8 cellular contexts compared by ENCODE assay signal in genomic region chr2:240136671-240137292, GRCh38. TPM values are rescaled to one million over a fixed set of nuclear protein-coding genes. Genes with fewer than 3 reads are reported as not detected.
A peak's percentile ranks its signal among the peaks of the same experiment; 100 is the strongest.
DNase-seq lines count a peak whose midpoint lies in the region; ATAC-seq and TF ChIP-seq lines count a peak whose summit lies in the region.

No MANE protein-coding gene starts in this region.

- H3K4me3 ChIP-seq in gastroesophageal sphincter (peak overlapping the region; percentile 94 to 100), rectal smooth muscle tissue (ENCODE audit: low read length) (peak overlapping the region; percentile 87)

- H3K27ac ChIP-seq in gastroesophageal sphincter: peak overlapping the region in 3 of 4 donors; percentile 76 to 90 (median 84)
- H3K27ac ChIP-seq in rectal smooth muscle tissue (ENCODE audit: low read depth, low read length): peak overlapping the region; percentile 44

- H3K27me3 ChIP-seq in gastroesophageal sphincter: no peaks in the 10 kb centered on the region
- no peaks in the 10 kb centered on the region for H3K27me3 ChIP-seq in rectal smooth muscle tissue (ENCODE audit: control insufficient read depth, insufficient read depth, low read length)

- no peak for TF ChIP-seq CTCF in GM13977 (IDR thresholded peaks at IDR 0.05; ENCODE audit: extremely low read depth, insufficient read depth, missing control alignments)
- no peak for TF ChIP-seq CTCF in gastroesophageal sphincter (IDR thresholded peaks at IDR 0.05)

- H3K9ac ChIP-seq in rectal smooth muscle tissue (ENCODE audit: low read length): no peak overlapping the region

- H3K4me1 ChIP-seq in gastroesophageal sphincter: peaks cover 2 to 27% (median 9%) of the 10 kb centered on the region in 3 donors
- H3K4me1 ChIP-seq in rectal smooth muscle tissue (ENCODE audit: control insufficient read depth, insufficient read depth, low read length): peaks cover 6% of the 10 kb centered on the region

- in situ Hi-C loops in GM13977 (cut with MboI; ENCODE audit: low pct_unique_long_range_greater_than_20kb, low sequenced_read_pairs, unreplicated experiment): no loop called here

- TF ChIP-seq EP300 in gastroesophageal sphincter (IDR thresholded peaks at IDR 0.05): no peak

- H3K36me3 ChIP-seq in gastroesophageal sphincter (peaks cover 0 to 22% of the 10 kb centered on the region in 2 donors), rectal smooth muscle tissue (ENCODE audit: control insufficient read depth, insufficient read depth, low read length) (peaks cover 5% of the 10 kb centered on the region)

- H3K9me3 ChIP-seq in gastroesophageal sphincter: no peaks in the 10 kb centered on the region

- TF ChIP-seq POLR2A in gastroesophageal sphincter (IDR thresholded peaks at IDR 0.05): no peak

- DNase-seq in GM13977 (ENCODE audit: low spot score) (peak; percentile 56), NCI-H82 (lab: John Stamatoyannopoulos, UW) (no peak), LoVo (ENCODE audit: low spot score) (no peak)
- DNase-seq in activated CD4-positive, alpha-beta T cell treated with anti-CD3 and anti-CD28 coated beads, Interleukin-2, amount 50 U/mL, for 4 hours: peak; percentile 13 to 19

- peak; percentile 14 for ATAC-seq in HG02840 (IDR thresholded peaks at IDR 0.05; ENCODE audit: low FRiP score, unreplicated experiment)
- no peak for ATAC-seq in gastroesophageal sphincter
- ATAC-seq in GM18909 (IDR thresholded peaks at IDR 0.05; ENCODE audit: poor library complexity, unreplicated experiment): no peak

- WGBS in gastroesophageal sphincter (ENCODE audit: low coverage in 1 of 2), 2 donors: 34% methylated on average over 33 of the region's 36 CpGs; no CpG with 5 or more reads in 1 of the 2 donors

RNA-seq across cellular contexts. Expression of gene COPS9, which starts 0.7 kb away (rescaled TPM):
- 100 to 1,000 TPM; 151 to 252 (median 169) TPM for total RNA-seq in gastroesophageal sphincter

RNA-seq across cellular contexts. Expression of gene OTOS, which starts 3.7 kb away (rescaled TPM):
- total RNA-seq in gastroesophageal sphincter: not detected

Comparison
In these comparisons a context has a peak if more than half of its experiments do, and no peak if none do; other contexts are left out.
1. DNase-seq: peak in GM13977 (single experiment) and activated CD4-positive, alpha-beta T cell treated with anti-CD3 and anti-CD28 coated beads, Interleukin-2, amount 50 U/mL, for 4 hours (2 of 2); none in NCI-H82 (single experiment) and LoVo (single experiment).